ENCODE assay signal across 8 cellular contexts in the genomic region with DNA sequence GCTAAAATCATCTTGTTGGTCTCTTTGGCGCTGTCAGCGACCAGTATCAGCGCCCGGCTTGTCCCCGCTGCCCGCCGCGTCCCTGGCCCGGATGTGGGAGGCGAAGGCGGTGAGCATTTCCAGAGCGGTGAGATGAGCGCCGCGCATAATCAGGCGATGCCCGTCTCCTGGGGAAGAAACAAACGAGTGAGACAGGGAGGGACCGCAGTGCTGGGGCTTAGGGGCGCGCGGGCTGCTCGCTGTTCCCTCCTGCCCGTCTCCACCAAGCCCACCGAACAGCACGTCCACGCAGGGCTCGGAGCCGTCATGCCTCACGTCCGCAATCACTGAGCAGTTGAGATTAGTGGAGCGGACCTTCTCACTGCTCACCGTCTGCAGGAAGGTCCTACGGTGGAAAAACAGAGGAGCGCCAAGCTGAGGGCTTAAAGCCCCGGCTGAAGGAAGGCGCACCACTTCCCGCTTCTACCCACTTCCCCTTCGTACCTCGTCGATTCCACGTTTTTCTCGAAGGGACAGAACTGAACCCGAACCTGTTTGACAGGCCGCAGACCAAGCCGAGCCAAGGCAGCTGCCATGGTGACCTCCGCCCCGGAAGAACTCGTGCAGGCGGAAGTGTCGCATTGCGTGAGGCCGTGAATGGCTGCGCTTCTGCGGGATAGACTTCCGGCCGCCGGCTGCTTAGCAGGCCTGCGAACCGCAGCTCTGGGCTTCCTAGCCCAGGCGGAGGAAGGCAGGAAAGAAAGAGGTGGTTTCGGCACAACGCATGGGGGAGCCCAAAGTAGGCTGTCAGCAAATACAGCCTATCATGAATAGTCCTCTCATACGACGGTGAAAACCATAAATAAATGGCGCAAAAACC. TPM values are rescaled to one million over a fixed set of nuclear protein-coding genes. Genes with fewer than 3 reads are reported as not detected.
DNase-seq lines count a peak whose midpoint lies in the region; ATAC-seq and TF ChIP-seq lines count a peak whose summit lies in the region.

A gene (minus strand): TSS at position 595 of the 859 bp plus-strand sequence. CDS start 20 bp downstream, at position 575.

- peaks cover 33% of the 10 kb centered on the region for H3K4me1 Mint-ChIP-seq in activated CD8-positive, alpha-beta T cell treated with anti-CD3 and anti-CD28 coated beads, Interleukin-2, amount 10 ng/mL, durations not matched to agents 7 days and 5 days (ENCODE audit: low read depth)

- H3K27ac Mint-ChIP-seq in activated CD8-positive, alpha-beta T cell treated with anti-CD3 and anti-CD28 coated beads, Interleukin-2, amount 10 ng/mL, durations not matched to agents 7 days and 5 days: peak within 1 kb of the TSS; percentile 99

- ATAC-seq in GM19395 (IDR thresholded peaks at IDR 0.05; ENCODE audit: unreplicated experiment) (peak; percentile 87), HG03558 (IDR thresholded peaks at IDR 0.05; ENCODE audit: extremely low read depth, unreplicated experiment) (peak; percentile 57), lung (ENCODE audit: insufficient read depth, low FRiP score) (peak; percentile 94)
- peak; percentile 95 for ATAC-seq in activated CD8-positive, alpha-beta T cell treated with anti-CD3 and anti-CD28 coated beads, Interleukin-2, amount 10 ng/mL, durations not matched to agents 7 days and 5 days

- H3K27ac ChIP-seq in ectodermal cell (ENCODE audit: insufficient read depth, low read depth, low read length, poor library complexity, severe bottlenecking) (peak within 1 kb of the TSS; percentile 79), lung (ENCODE audit: low read depth in 1 of 2, low read length in 1 of 2) (peak within 1 kb of the TSS; percentile 88 to 95)

- H3K9me3 ChIP-seq in ectodermal cell (ENCODE audit: control insufficient read depth, low read length) (no peaks in the 10 kb centered on the region), lung (ENCODE audit: control insufficient read depth in 2 of 2, insufficient read depth in 1 of 2, low read length in 1 of 2) (no peaks in the 10 kb centered on the region)

- POLR2A ChIA-PET in activated CD8-positive, alpha-beta T cell treated with anti-CD3 and anti-CD28 coated beads, Interleukin-2, amount 10 ng/mL, durations not matched to agents 7 days and 5 days (lab: Charles Lee): interaction anchor here (0.6 to 2.9 kb wide), 14 partner anchors 10 to 294 kb away, joined by 3 to 39 read pairs (median 4); a partner anchor contains a TSS

- no peaks in the 10 kb centered on the region for H3K9me3 Mint-ChIP-seq in activated CD8-positive, alpha-beta T cell treated with anti-CD3 and anti-CD28 coated beads, Interleukin-2, amount 10 ng/mL, durations not matched to agents 7 days and 5 days (ENCODE audit: insufficient read depth)

- H3K4me3 ChIP-seq in ectodermal cell (ENCODE audit: insufficient read depth, low read depth, low read length): peak within 1 kb of the TSS; percentile 94
- peak within 1 kb of the TSS; percentile 73 for H3K4me3 ChIP-seq in lung

- CTCF ChIA-PET in activated CD8-positive, alpha-beta T cell treated with anti-CD3 and anti-CD28 coated beads, Interleukin-2, amount 10 ng/mL, durations not matched to agents 7 days and 5 days (lab: Charles Lee): interaction anchor here (0.7 to 3.0 kb wide), 13 partner anchors 10 to 223 kb away, joined by 3 to 26 read pairs (median 5); a partner anchor contains a TSS

- H3K27me3 Mint-ChIP-seq in activated CD8-positive, alpha-beta T cell treated with anti-CD3 and anti-CD28 coated beads, Interleukin-2, amount 10 ng/mL, durations not matched to agents 7 days and 5 days (ENCODE audit: low read depth): no peaks in the 10 kb centered on the region

- WGBS in ectodermal cell, 2 experiments: 2 to 3% methylated on average over 66 of the region's 66 CpGs
- WGBS in lung, 2 donors: 0 to 1% methylated on average over 65 to 66 of the region's 66 CpGs

- peaks cover 46% of the 10 kb centered on the region for H3K36me3 Mint-ChIP-seq in activated CD8-positive, alpha-beta T cell treated with anti-CD3 and anti-CD28 coated beads, Interleukin-2, amount 10 ng/mL, durations not matched to agents 7 days and 5 days (ENCODE audit: low read depth)

- peak within 1 kb of the TSS; percentile 98 for H3K4me3 Mint-ChIP-seq in activated CD8-positive, alpha-beta T cell treated with anti-CD3 and anti-CD28 coated beads, Interleukin-2, amount 10 ng/mL, durations not matched to agents 7 days and 5 days

- DNase-seq in CD1c-positive myeloid dendritic cell (ENCODE audit: extremely low spot score) (peak; percentile 96), NK-92 (lab: John Stamatoyannopoulos, UW; ENCODE audit: unreplicated experiment) (peak; percentile 73), lung (ENCODE audit: low spot score) (peak; percentile 95)
- DNase-seq in activated CD8-positive, alpha-beta T cell treated with anti-CD3 and anti-CD28 coated beads, Interleukin-2, amount 10 ng/mL, durations not matched to agents 7 days and 5 days: peak; percentile 97
- DNase-seq in stimulated activated CD4-positive, alpha-beta T cell treated with anti-CD3 and anti-CD28 coated beads, TNF-alpha, amount 100 ng/mL, for 24 hours (ENCODE audit: low read depth in 3 of 3): peak; percentile 90 to 96 (median 91)

- TF ChIP-seq CTCF in lung (IDR thresholded peaks at IDR 0.05; ENCODE audit: control extremely low read depth, extremely low read depth): no peak

- H3K36me3 ChIP-seq in ectodermal cell (ENCODE audit: control insufficient read depth, insufficient read depth, low read length) (peaks cover 15% of the 10 kb centered on the region), lung (ENCODE audit: control insufficient read depth in 2 of 2, insufficient read depth in 2 of 2, low read length in 2 of 2) (peaks cover 7 to 12% of the 10 kb centered on the region in 2 donors)

- H3K27me3 ChIP-seq in ectodermal cell (ENCODE audit: control insufficient read depth, insufficient read depth, low read length, poor library complexity, severe bottlenecking) (no peaks in the 10 kb centered on the region), lung (ENCODE audit: control insufficient read depth, insufficient read depth) (no peaks in the 10 kb centered on the region)

- peaks cover 13% of the 10 kb centered on the region for H3K4me1 ChIP-seq in ectodermal cell (ENCODE audit: control insufficient read depth, insufficient read depth, low read length)
- H3K4me1 ChIP-seq in lung (ENCODE audit: control insufficient read depth in 2 of 2, insufficient read depth in 2 of 2, low read length in 2 of 2): peaks cover 7 to 11% of the 10 kb centered on the region in 2 donors

RNA-seq across cellular contexts. Expression of the gene that starts here (rescaled TPM):
- 10 to 100 TPM; 95.7 to 96.2 TPM for total RNA-seq in activated CD8-positive, alpha-beta T cell treated with anti-CD3 and anti-CD28 coated beads, Interleukin-2, amount 10 ng/mL, durations not matched to agents 7 days and 5 days
- polyA plus RNA-seq in ectodermal cell (2013, experiment 1 of 4): 46.6 TPM
- 43.7 TPM for polyA plus RNA-seq in ectodermal cell (2013, experiment 2 of 4)
- polyA plus RNA-seq in ectodermal cell (2013, experiment 3 of 4): 33.0 TPM
- polyA plus RNA-seq in ectodermal cell (2013, experiment 4 of 4): 40.3 TPM
- total RNA-seq in lung: 100 to 1,000 TPM in 1 of 2 donors, 10 to 100 TPM in 1; 23.3 to 106 TPM
- 10 to 100 TPM; 70.6 to 70.9 TPM for polyA plus RNA-seq in lung

Comparison
In these comparisons a context has a peak if more than half of its experiments do, and no peak if none do; other contexts are left out.
1. Peak in every context shown above with its lines: DNase-seq, ATAC-seq, H3K4me3 ChIP-seq and H3K27ac ChIP-seq.